ENCODE assay signal across 8 cellular contexts in the genomic region with DNA sequence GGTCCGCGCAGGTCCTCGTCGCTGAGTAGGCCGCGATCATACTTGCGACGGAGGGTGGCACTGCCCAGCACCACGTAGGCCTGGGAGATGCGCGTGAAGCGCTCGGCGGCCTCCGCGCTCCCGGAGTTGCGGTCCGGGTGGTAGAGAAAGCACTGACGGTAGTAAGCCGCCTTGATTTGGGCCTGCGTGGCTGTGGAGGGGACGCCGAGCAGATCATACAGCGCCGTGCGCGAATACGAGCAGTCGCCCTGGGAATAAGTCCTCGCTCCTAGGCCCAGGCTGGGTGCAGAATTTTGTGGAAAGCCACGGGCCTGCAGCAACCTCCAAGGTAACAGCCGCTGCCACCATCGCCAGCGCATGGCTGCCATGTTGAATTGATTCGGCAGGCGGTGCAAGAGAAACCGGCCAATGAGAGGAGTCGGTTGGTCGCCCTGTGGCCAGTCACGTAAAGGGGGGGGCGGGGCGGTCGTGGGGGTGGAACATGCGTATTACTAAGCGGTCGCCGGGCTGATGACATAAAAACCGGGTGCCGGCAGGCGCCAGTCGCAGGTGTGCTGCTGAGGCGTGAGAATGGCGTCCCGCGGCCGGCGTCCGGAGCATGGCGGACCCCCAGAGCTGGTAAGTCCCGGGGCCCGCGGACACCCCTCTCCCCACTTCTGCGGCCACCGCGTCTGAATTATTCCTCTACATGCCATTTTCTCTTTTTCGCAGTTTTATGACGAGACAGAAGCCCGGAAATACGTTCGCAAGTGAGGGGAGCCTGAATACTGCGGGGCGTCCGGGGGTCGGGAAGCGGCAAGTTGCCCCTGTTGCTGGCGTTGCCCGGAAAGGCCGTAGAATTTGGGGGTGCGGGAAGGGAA. TPM values are rescaled to one million over a fixed set of nuclear protein-coding genes. Genes with fewer than 3 reads are reported as not detected.
DNase-seq lines count a peak whose midpoint lies in the region; TF ChIP-seq lines count a peak whose summit lies in the region.

TSS of gene BUD23 (plus strand) at position 542 of the 860 bp plus-strand sequence. CDS start at position 571, 29 bp downstream.
TSS of gene DNAJC30 (minus strand) at position 398 of the 860 bp plus-strand sequence. CDS start at position 368, 30 bp downstream.

- H4K20me1 ChIP-seq in H9 (ENCODE audit: control insufficient read depth, insufficient read depth, insufficient read length) = peaks cover 3% of the 10 kb centered on the region

- H3K27me3 Mint-ChIP-seq in H9 (ENCODE audit: low read depth) = no peaks in the 10 kb centered on the region
- H3K27me3 Mint-ChIP-seq in neural crest cell (ENCODE audit: low read depth) = no peaks in the 10 kb centered on the region

- H3K23me2 ChIP-seq in H9 (ENCODE audit: insufficient read length, low read depth, low read length, poor library complexity, severe bottlenecking) = peaks cover 12% of the 10 kb centered on the region

- H3K79me2 ChIP-seq in H9 (ENCODE audit: insufficient read depth, low read length) = peaks cover 23% of the 10 kb centered on the region; the same call in 1 of the 2 replicates

- DNase-seq in H9 (peak; percentile 98), M059J (ENCODE audit: low read depth) (peak; percentile 95), fibroblast of villous mesenchyme (ENCODE audit: low read depth) (peak; percentile 97), neural crest cell (ENCODE audit: low read depth, low spot score) (peak; percentile 84), stomach (peak; percentile 98)
- DNase-seq in activated effector memory CD4-positive, alpha-beta T cell treated with anti-CD3 and anti-CD28 coated beads, Interleukin-2, amount 50 U/mL, for 16 hours = peak; percentile 98

- H3K4me1 ChIP-seq in ES-I3 (ENCODE audit: insufficient read depth, low read length) = peaks cover 9% of the 10 kb centered on the region; the same call in 1 of the 2 replicates
- H3K4me1 ChIP-seq in H9 (ENCODE audit: insufficient read depth, low read length) = peaks cover 4% of the 10 kb centered on the region; the same call in 1 of the 2 replicates
- H3K4me1 ChIP-seq in stomach = peaks cover 22 to 65% (median 55%) of the 10 kb centered on the region in 4 donors

- H3K56ac ChIP-seq in H9 (ENCODE audit: insufficient read length, low read depth, low read length) = no peak within 1 kb of the TSS

- intact Hi-C loops in stomach (cut with DNase I; ENCODE audit: low total_unique reads) = no loop called here

- peak within 1 kb of the TSS; percentile 69 for H2BK120ac ChIP-seq in H9 (ENCODE audit: low read depth, low read length, poor library complexity, severe bottlenecking)

- peak within 1 kb of the TSS; percentile 94 for H3K14ac ChIP-seq in H9 (ENCODE audit: insufficient read depth, low read length)

- H3K27me3 ChIP-seq in H9 (ENCODE audit: insufficient read depth, low read length) = no peaks in the 10 kb centered on the region
- no peaks in the 10 kb centered on the region for H3K27me3 ChIP-seq in stomach

- H2AK5ac ChIP-seq in H9 (ENCODE audit: insufficient read length, low read length) = no peak within 1 kb of the TSS

- H3K4me3 ChIP-seq in fibroblast of villous mesenchyme (ENCODE audit: low read depth, low read length) (peak within 1 kb of the TSS; percentile 99), stomach (peak within 1 kb of the TSS; percentile 85 to 100 (median 96))

- no peak within 1 kb of the TSS for H2BK12ac ChIP-seq in H9 (ENCODE audit: insufficient read length, low read depth, low read length)

- peak within 1 kb of the TSS; percentile 74 for H4K5ac ChIP-seq in H9 (ENCODE audit: insufficient read length, low read depth, low read length)

- H3K4ac ChIP-seq in H9 (ENCODE audit: low read depth, low read length) = no peak within 1 kb of the TSS

- TF ChIP-seq POLR2A in Raji (IDR thresholded peaks at IDR 0.05; ENCODE audit: insufficient read depth, low read depth, low read length) (peak; percentile 76), stomach (IDR thresholded peaks at IDR 0.05) (peak in 2 of 4 donors; percentile 18 to 21)

- H3K4me2 ChIP-seq in H9 (ENCODE audit: insufficient read depth, insufficient read length, low read length) = peak within 1 kb of the TSS; percentile 80

- H3T11ph ChIP-seq in H9 (ENCODE audit: low read length) = no peak within 1 kb of the TSS

- H3K27ac Mint-ChIP-seq in H9 (peak within 1 kb of the TSS; percentile 91 to 98 (median 97)), neural crest cell (ENCODE audit: unreplicated experiment) (peak within 1 kb of the TSS; percentile 98)

- peak within 1 kb of the TSS; percentile 90 to 98 for H3K4me3 Mint-ChIP-seq in H9
- H3K4me3 Mint-ChIP-seq in neural crest cell = peak within 1 kb of the TSS; percentile 99

- H3K36me3 Mint-ChIP-seq in H9 (ENCODE audit: insufficient read depth in 1 of 3, low read depth in 3 of 3) (peaks cover 22 to 41% (median 28%) of the 10 kb centered on the region in 3 experiments; a peak in 6 of 7 replicates), neural crest cell (ENCODE audit: low read depth) (peaks cover 2% of the 10 kb centered on the region)

- no peaks in the 10 kb centered on the region; the same call in 1 of the 2 replicates for H3K36me3 ChIP-seq in ES-I3 (ENCODE audit: insufficient read depth, low read length)
- H3K36me3 ChIP-seq in stomach = peaks cover 12 to 39% (median 27%) of the 10 kb centered on the region in 4 donors

- H3K9me3 ChIP-seq in ES-I3 (ENCODE audit: control insufficient read depth, insufficient read depth, low read length) (no peaks in the 10 kb centered on the region), H9 (ENCODE audit: control insufficient read depth, low read depth, low read length) (no peaks in the 10 kb centered on the region), stomach (no peaks in the 10 kb centered on the region)

- H4K8ac ChIP-seq in H9 (replicated peaks; ENCODE audit: insufficient read length, low read depth, low read length) = no peak within 1 kb of the TSS

- no CpG with 5 or more reads among the region's 80 CpGs for WGBS in H9 (ENCODE audit: extremely low coverage, insufficient read length, low lambda C conversion rate)
- WGBS in stomach, 5 donors = 0 to 1% (median 1%) methylated on average over 53 to 80 of the region's 80 CpGs

- H3K9me3 Mint-ChIP-seq in H9 = no peaks in the 10 kb centered on the region
- no peaks in the 10 kb centered on the region for H3K9me3 Mint-ChIP-seq in neural crest cell

- no peak within 1 kb of the TSS for H2BK15ac ChIP-seq in H9 (ENCODE audit: low read depth, low read length)

- H3K23ac ChIP-seq in H9 (ENCODE audit: insufficient read length, low read depth, low read length) = no peak within 1 kb of the TSS

- H4K91ac ChIP-seq in H9 (ENCODE audit: insufficient read length, low read depth, low read length) = no peak within 1 kb of the TSS

- no peak within 1 kb of the TSS for H2BK5ac ChIP-seq in H9 (ENCODE audit: insufficient read length, low read length)

- peaks cover 14 to 23% of the 10 kb centered on the region in 2 experiments for H3K4me1 Mint-ChIP-seq in H9
- H3K4me1 Mint-ChIP-seq in neural crest cell = peaks cover 23% of the 10 kb centered on the region

- H2BK20ac ChIP-seq in H9 (ENCODE audit: low read depth, low read length, poor library complexity, severe bottlenecking) = no peak within 1 kb of the TSS

- H3K9ac ChIP-seq in ES-I3 (ENCODE audit: low read depth, low read length) (peak within 1 kb of the TSS; percentile 99), H9 (ENCODE audit: extremely low read depth, insufficient read length, low read length) (peak within 1 kb of the TSS; percentile 84)

- no peak for TF ChIP-seq CTCF in H9 (conservative IDR thresholded peaks at IDR 0.05)
- TF ChIP-seq CTCF in fibroblast of villous mesenchyme (IDR thresholded peaks at IDR 0.05; ENCODE audit: insufficient read depth, low read depth, low read length) = no peak
- no peak for TF ChIP-seq CTCF in neural crest cell (conservative IDR thresholded peaks at IDR 0.05)
- TF ChIP-seq CTCF in stomach (IDR thresholded peaks at IDR 0.05) = peak in 1 of 7 experiments; percentile 16

- TF ChIP-seq EP300 in stomach (IDR thresholded peaks at IDR 0.05) = no peak

- H3K27ac ChIP-seq in H9 (ENCODE audit: insufficient read length, low read depth, low read length) (no peak within 1 kb of the TSS), stomach (peak within 1 kb of the TSS; percentile 79 to 92 (median 89))

- peak within 1 kb of the TSS; percentile 66 for H2AFZ ChIP-seq in H9 (ENCODE audit: low read length)

- peak within 1 kb of the TSS; percentile 97 for H3K18ac ChIP-seq in H9 (ENCODE audit: insufficient read length, low read depth, low read length)

- peaks cover 19% of the 10 kb centered on the region for H3K79me1 ChIP-seq in H9 (ENCODE audit: insufficient read depth, low read depth, low read length, poor library complexity, severe bottlenecking)

RNA-seq across cellular contexts. Expression of gene BUD23, which starts in this region (rescaled TPM):
- total RNA-seq in H9 (2021) (68.5 and 78.1 TPM in 2 replicates), fibroblast of villous mesenchyme (38.0 and 39.7 TPM in 2 replicates), neural crest cell (66.9 and 70.8 TPM in 2 replicates), stomach (10 to 100 TPM; 17.4 to 60.4 (median 34.5) TPM)
- 91.2 and 144 TPM in 2 replicates for total RNA-seq in M059J (2014; rRNA removed; shearing (Covaris generic))
- polyA plus RNA-seq in stomach = 10 to 100 TPM; 36.7 to 71.9 (median 55.8) TPM

RNA-seq across cellular contexts. Expression of gene DNAJC30, which starts in this region (rescaled TPM):
- total RNA-seq in H9 (2021) (8.1 and 8.7 TPM in 2 replicates), fibroblast of villous mesenchyme (2.3 and 3.0 TPM in 2 replicates), neural crest cell (11.1 and 11.4 TPM in 2 replicates), stomach (10 to 100 TPM in 1 of 5 donors, 1 to 10 TPM in 3, not detected in 1; 1.2 to 11.3 (median 3.2) TPM)
- 1.1 and 1.8 TPM in 2 replicates for total RNA-seq in M059J (2014; rRNA removed; shearing (Covaris generic))
- 1 to 10 TPM; 5.7 to 8.2 (median 8.0) TPM for polyA plus RNA-seq in stomach
